In genomic region chr2:218755567-218756404, GRCh38 we compare ENCODE assay signal across 21 cellular contexts.
"Had no signal": no experiment of that assay in that cellular context is flagged by ENCODE, and none has a peak within 500 bp of the region (broad histone marks: within the 10 kb centered on the region; RNA-seq: fewer than 3 reads in every experiment).

No MANE protein-coding gene starts in this region.

- DNase-seq: cortex of kidney; dorsolateral prefrontal cortex; effector CD8-positive, alpha-beta T cell; heart left ventricle; hypothalamus; islet precursor cell; left lung; mesenchymal stem cell; naive B cell; spleen; stimulated activated CD4-positive, alpha-beta T cell treated with anti-CD3 and anti-CD28 coated beads, Interleukin-15, amount 100 ng/mL, for 24 hours; stimulated activated CD4-positive, alpha-beta T cell treated with anti-CD3 and anti-CD28 coated beads, Interleukin-1b, Interleukin-23, amount 100 ng/mL, for 48 hours; stimulated activated CD4-positive, alpha-beta T cell treated with anti-CD3 and anti-CD28 coated beads, Interleukin-4, amount 100 ng/mL, for 24 hours; stimulated activated naive B cell treated with anti-CD40 and anti-IgM and Interleukin-4, amounts not matched to agents 10 μg/mL and 1 μg/mL and 100 μg/mL, for 72 hours; stimulated activated naive CD8-positive, alpha-beta T cell treated with anti-CD3 and anti-CD28 coated beads, Interleukin-15, amount 100 ng/mL, for 72 hours; trophoblast cell had no signal

- ATAC-seq: esophagus mucosa; heart left ventricle; sciatic nerve; stimulated activated naive B cell treated with anti-CD40 and anti-IgM and Interleukin-4, amounts not matched to agents 10 μg/mL and 1 μg/mL and 100 μg/mL, for 72 hours; stimulated activated naive CD8-positive, alpha-beta T cell treated with anti-CD3 and anti-CD28 coated beads, Interleukin-15, amount 100 ng/mL, for 72 hours had no signal

- H3K4me3 ChIP-seq: dorsolateral prefrontal cortex, heart left ventricle, left lung, lung, prostate gland, spleen had no signal

- H3K9ac ChIP-seq: parathyroid adenoma had no signal

- H3K27ac ChIP-seq: heart left ventricle, left lung, parathyroid adenoma, prostate gland, spleen had no signal

- H3K36me3 ChIP-seq: prostate gland had no signal

- H3K4me1 ChIP-seq: parathyroid adenoma, prostate gland, spleen had no signal

- H3K27me3 ChIP-seq: dorsolateral prefrontal cortex, heart left ventricle, left lung, spleen had no signal

- H3K9me3 ChIP-seq: heart left ventricle, left lung, prostate gland, spleen had no signal
